In genomic region chr10:78314651-78315050, GRCh38 we compare ENCODE assay signal across 24 cellular contexts.
"Had no signal": no experiment of that assay in that cellular context is flagged by ENCODE, and none has a peak within 500 bp of the region (broad histone marks: within the 10 kb centered on the region; RNA-seq: fewer than 3 reads in every experiment).

No MANE protein-coding gene starts in this region.

- H3K4me3 ChIP-seq: gastroesophageal sphincter, hepatocyte, lower lobe of right lung, neural progenitor cell, right lobe of liver, SJCRH30, skin epidermis, testis, transverse colon, vagina had no signal

- H3K4me1 ChIP-seq: right lobe of liver, SJCRH30, testis had no signal

- H3K27ac ChIP-seq: gastroesophageal sphincter, hepatocyte, lower lobe of right lung, neural progenitor cell, right lobe of liver, SJCRH30, skin epidermis, testis, vagina had no signal

- ATAC-seq: activated CD8-positive, alpha-beta T cell treated with anti-CD3 and anti-CD28 coated beads for 36 hours; activated naive CD4-positive, alpha-beta T cell treated with anti-CD3 and anti-CD28 coated beads, Interleukin-2, amount 50 U/mL, for 72 hours; gastroesophageal sphincter; lower lobe of right lung; natural killer cell; right lobe of liver; SK-N-SH treated with all-trans-retinoic acid at 6 μM for 48 hours had no signal

- H3K9ac ChIP-seq: neural progenitor cell had no signal

- H3K9me3 ChIP-seq: lower lobe of right lung, right lobe of liver, SJCRH30, testis, transverse colon, vagina had no signal

- H3K36me3 ChIP-seq: gastroesophageal sphincter, lower lobe of right lung, neural progenitor cell, right lobe of liver, SJCRH30, transverse colon, vagina had no signal

- DNase-seq: activated CD4-positive, alpha-beta T cell treated with anti-CD3 and anti-CD28 coated beads, Interleukin-2, amount 50 U/mL, for 1 hour; activated CD8-positive, alpha-beta T cell treated with anti-CD3 and anti-CD28 coated beads for 36 hours; activated naive CD4-positive, alpha-beta T cell; activated T-cell treated with anti-CD3 and anti-CD28 coated beads, Interleukin-2, amount 50 U/mL, for 1 hour; anterior cingulate cortex; effector CD8-positive, alpha-beta T cell; lower lobe of right lung; mesendoderm; natural killer cell; occipital lobe; right lobe of liver; SJCRH30; stimulated activated CD4-positive, alpha-beta T cell treated with anti-CD3 and anti-CD28 coated beads, Interleukin-1b, Interleukin-23, amount 100 ng/mL, for 48 hours; stimulated activated naive CD4-positive, alpha-beta T cell treated with Interleukin-2 at 50 U/mL for 16 hours; T-helper 2 cell; testis; transverse colon had no signal

- H3K27me3 ChIP-seq: gastroesophageal sphincter, hepatocyte, neural progenitor cell, right lobe of liver, SJCRH30, testis, transverse colon, vagina had no signal
